ENCODE assay signal across 8 cellular contexts in genomic region chr2:48601349-48601748, GRCh38. TPM values are rescaled to one million over a fixed set of nuclear protein-coding genes. Genes with fewer than 3 reads are reported as not detected.
A peak's percentile ranks its signal among the peaks of the same experiment; 100 is the strongest.
DNase-seq lines count a peak whose midpoint lies in the region; ATAC-seq and TF ChIP-seq lines count a peak whose summit lies in the region.

No MANE protein-coding gene starts in this region.

- peak; percentile 59 for TF ChIP-seq CTCF in BE2C (IDR thresholded peaks at IDR 0.05; ENCODE audit: low read depth, low read length)
- TF ChIP-seq CTCF in endodermal cell (conservative IDR thresholded peaks at IDR 0.05) = peak; percentile 80

- H3K4me3 ChIP-seq in BE2C (ENCODE audit: low read depth, low read length) (no peak overlapping the region), endodermal cell (ENCODE audit: low read length) (no peak overlapping the region)

- H3K27me3 ChIP-seq in BE2C (no peaks in the 10 kb centered on the region), endodermal cell (ENCODE audit: control insufficient read depth, insufficient read depth, low read length, poor library complexity, severe bottlenecking) (no peaks in the 10 kb centered on the region)

- intact Hi-C loops in sciatic nerve (cut with DNase I) = loop anchor here (5.0 kb wide), 1 partner anchor 126 kb away; no protein-coding TSS in a partner anchor

- no peak overlapping the region for H3K4me3 Mint-ChIP-seq in endodermal cell

- H3K27me3 Mint-ChIP-seq in endodermal cell (ENCODE audit: insufficient read depth) = no peaks in the 10 kb centered on the region

- WGBS in endodermal cell (ENCODE audit: insufficient coverage in 1 of 2, insufficient read length in 1 of 2), 2 experiments = 66 to 73% methylated on average over 7 of the region's 7 CpGs

- peak; percentile 36 for DNase-seq in BE2C
- peak; percentile 72 to 90 for DNase-seq in NCI-H524 (lab: John Stamatoyannopoulos, UW)
- DNase-seq in endodermal cell = peak; percentile 81
- DNase-seq in sciatic nerve (ENCODE audit: low spot score) = no peak
- DNase-seq in GM19238 (ENCODE audit: insufficient read length, low spot score) = no peak

- H3K9me3 Mint-ChIP-seq in endodermal cell = no peaks in the 10 kb centered on the region

- no peak overlapping the region for H3K27ac Mint-ChIP-seq in endodermal cell

- ATAC-seq in GM19324 (IDR thresholded peaks at IDR 0.05; ENCODE audit: low FRiP score, unreplicated experiment) (peak; percentile 66), sciatic nerve (peak; percentile 42), HG03439 (IDR thresholded peaks at IDR 0.05; ENCODE audit: unreplicated experiment) (no peak), GM18519 (IDR thresholded peaks at IDR 0.05; ENCODE audit: low FRiP score, unreplicated experiment) (no peak)

- no peak overlapping the region for H3K27ac ChIP-seq in endodermal cell (ENCODE audit: low read depth, low read length)

- H3K36me3 ChIP-seq in BE2C (no peaks in the 10 kb centered on the region), endodermal cell (ENCODE audit: control insufficient read depth, insufficient read depth, low read length) (no peaks in the 10 kb centered on the region)

- H3K9ac ChIP-seq in endodermal cell (ENCODE audit: extremely low read depth, low read length, poor library complexity, severe bottlenecking) = no peak overlapping the region

- peaks cover 3% of the 10 kb centered on the region for H3K36me3 Mint-ChIP-seq in endodermal cell (ENCODE audit: low read depth)

- H3K9me3 ChIP-seq in BE2C (no peaks in the 10 kb centered on the region), endodermal cell (ENCODE audit: control insufficient read depth, low read length) (no peaks in the 10 kb centered on the region)

- no peaks in the 10 kb centered on the region for H3K4me1 ChIP-seq in BE2C
- no peaks in the 10 kb centered on the region for H3K4me1 ChIP-seq in endodermal cell (ENCODE audit: control insufficient read depth, insufficient read depth, low read length)

- no peaks in the 10 kb centered on the region for H3K4me1 Mint-ChIP-seq in endodermal cell

RNA-seq across cellular contexts. Expression of gene GTF2A1L, which starts 16.3 kb away (rescaled TPM):
- not detected for polyA plus RNA-seq in BE2C (2012; ENCODE audit: insufficient read depth, insufficient read length, low read depth)
- total RNA-seq in endodermal cell (not detected), sciatic nerve (1.4 TPM)
- polyA plus RNA-seq in endodermal cell (2013, experiment 1 of 2) = 1.4 TPM
- 1.6 TPM for polyA plus RNA-seq in endodermal cell (2013, experiment 2 of 2)

Comparison
In these comparisons a context has a peak if more than half of its experiments do, and no peak if none do; other contexts are left out.
1. DNase-seq: peak in BE2C (single experiment), NCI-H524 (2 of 2) and endodermal cell (single experiment); none in sciatic nerve (single experiment) and GM19238 (single experiment).
2. ATAC-seq: peak in GM19324 (single experiment) and sciatic nerve (single experiment); none in HG03439 (single experiment) and GM18519 (single experiment).